1 cellular context compared by ENCODE assay signal in genomic region chr7:107563072-107563760, GRCh38.
TF ChIP-seq lines count a peak whose summit lies in the region.

No MANE protein-coding gene starts in this region.

TF ChIP-seq in GM12878, 131 proteins besides CTCF, POLR2A, EP300 and RAD21:
- TF ChIP-seq RELB (IDR thresholded peaks at IDR 0.05; ENCODE audit: low read depth) (peak; percentile 82), SPI1 (IDR thresholded peaks at IDR 0.05; ENCODE audit: borderline replicate concordance, insufficient read depth, low read depth, low read length) (0 out of 2 replicates have a peak, but pooled peaks have one; percentile 12), ATF7 (IDR thresholded peaks at IDR 0.05; ENCODE audit: low read depth) (no peak), TCF3 (IDR thresholded peaks at IDR 0.05; ENCODE audit: borderline replicate concordance, insufficient read depth, low read depth, low read length) (no peak), MEF2B (IDR thresholded peaks at IDR 0.05; ENCODE audit: partially characterized antibody, poor library complexity, severe bottlenecking) (no peak)
